In genomic region chr22:21735198-21736083, GRCh38 we compare ENCODE assay signal across 8 cellular contexts. TPM values are rescaled to one million over a fixed set of nuclear protein-coding genes. Genes with fewer than 3 reads are reported as not detected.
A peak's percentile ranks its signal among the peaks of the same experiment; 100 is the strongest.
DNase-seq lines count a peak whose midpoint lies in the region; ATAC-seq, FAIRE-seq and TF ChIP-seq lines count a peak whose summit lies in the region.

Gene YPEL1, minus strand, starts transcription at chr22:21735794. Its CDS starts 25,050 bp downstream, at chr22:21710744.

- H4K20me1 ChIP-seq in hepatocyte (ENCODE audit: insufficient read depth, poor library complexity, severe bottlenecking): no peaks in the 10 kb centered on the region

- H3K9me3 ChIP-seq in hepatocyte (ENCODE audit: low read depth) (no peaks in the 10 kb centered on the region), vagina (no peaks in the 10 kb centered on the region)

- H2AFZ ChIP-seq in hepatocyte: peak within 1 kb of the TSS; percentile 77

- H3K4me2 ChIP-seq in hepatocyte: peak within 1 kb of the TSS; percentile 90

- peaks cover 11% of the 10 kb centered on the region for H3K27me3 ChIP-seq in hepatocyte
- no peaks in the 10 kb centered on the region for H3K27me3 ChIP-seq in rectal smooth muscle tissue (ENCODE audit: control insufficient read depth, insufficient read depth, low read length)
- no peaks in the 10 kb centered on the region for H3K27me3 ChIP-seq in vagina

- peaks cover 8% of the 10 kb centered on the region for H3K4me1 ChIP-seq in hepatocyte (ENCODE audit: insufficient read depth)
- no peaks in the 10 kb centered on the region for H3K4me1 ChIP-seq in rectal smooth muscle tissue (ENCODE audit: control insufficient read depth, insufficient read depth, low read length)
- peaks cover 14% of the 10 kb centered on the region for H3K4me1 ChIP-seq in vagina

- TF ChIP-seq CTCF in hepatocyte (IDR thresholded peaks at IDR 0.05; ENCODE audit: poor library complexity): no peak
- TF ChIP-seq CTCF in vagina (IDR thresholded peaks at IDR 0.05): no peak

- peak; percentile 93 to 99 for TF ChIP-seq POLR2A in vagina (IDR thresholded peaks at IDR 0.05)

- peak; percentile 75 for ATAC-seq in HG02938 (IDR thresholded peaks at IDR 0.05; ENCODE audit: unreplicated experiment)

- DNase-seq in GM18507 (ENCODE audit: extremely low spot score, insufficient read length, low read depth) (peak; percentile 90), NCI-H1930 (lab: John Stamatoyannopoulos, UW) (peak; percentile 90 to 98), T-helper 9 cell (peak; percentile 96), astrocyte of the hippocampus (ENCODE audit: low read depth, low spot score) (peak; percentile 99), hepatocyte (ENCODE audit: low spot score) (peak; percentile 99), vagina (ENCODE audit: extremely low spot score in 2 of 2) (peak in 1 of 2 donors; percentile 95)

- intact Hi-C loops in vagina (cut with DNase I): no loop called here

- FAIRE-seq in GM18507 (lab: Jason Lieb, UNC): peak; percentile 71

- H3K4me3 ChIP-seq in hepatocyte: peak within 1 kb of the TSS; percentile 64
- peak within 1 kb of the TSS; percentile 77 for H3K4me3 ChIP-seq in rectal smooth muscle tissue (ENCODE audit: low read length)
- peak within 1 kb of the TSS; percentile 54 to 76 for H3K4me3 ChIP-seq in vagina

- no peak within 1 kb of the TSS for H3K27ac ChIP-seq in hepatocyte
- H3K27ac ChIP-seq in rectal smooth muscle tissue (ENCODE audit: low read depth, low read length): peak within 1 kb of the TSS; percentile 47
- peak within 1 kb of the TSS; percentile 58 for H3K27ac ChIP-seq in vagina

- H3K9me2 ChIP-seq in hepatocyte (replicated peaks; ENCODE audit: insufficient read depth): no peaks in the 10 kb centered on the region

- H3K36me3 ChIP-seq in hepatocyte (replicated peaks; ENCODE audit: insufficient read depth, low read depth) (no peaks in the 10 kb centered on the region), rectal smooth muscle tissue (ENCODE audit: control insufficient read depth, insufficient read depth, low read length) (no peaks in the 10 kb centered on the region), vagina (no peaks in the 10 kb centered on the region)

- no peak within 1 kb of the TSS for H3K9ac ChIP-seq in rectal smooth muscle tissue (ENCODE audit: low read length)

- H3K79me2 ChIP-seq in hepatocyte: no peaks in the 10 kb centered on the region

- WGBS in hepatocyte (ENCODE audit: low lambda C conversion rate, missing lambda C conversion rate): 2% methylated on average over 17 of the region's 102 CpGs

RNA-seq across cellular contexts. Expression of gene YPEL1, which starts in this region (rescaled TPM):
- total RNA-seq in hepatocyte (1.9 and 2.0 TPM in 2 replicates), vagina (4.9 TPM)
- polyA plus RNA-seq in hepatocyte: 3.1 and 3.5 TPM in 2 replicates
